In the genomic region with DNA sequence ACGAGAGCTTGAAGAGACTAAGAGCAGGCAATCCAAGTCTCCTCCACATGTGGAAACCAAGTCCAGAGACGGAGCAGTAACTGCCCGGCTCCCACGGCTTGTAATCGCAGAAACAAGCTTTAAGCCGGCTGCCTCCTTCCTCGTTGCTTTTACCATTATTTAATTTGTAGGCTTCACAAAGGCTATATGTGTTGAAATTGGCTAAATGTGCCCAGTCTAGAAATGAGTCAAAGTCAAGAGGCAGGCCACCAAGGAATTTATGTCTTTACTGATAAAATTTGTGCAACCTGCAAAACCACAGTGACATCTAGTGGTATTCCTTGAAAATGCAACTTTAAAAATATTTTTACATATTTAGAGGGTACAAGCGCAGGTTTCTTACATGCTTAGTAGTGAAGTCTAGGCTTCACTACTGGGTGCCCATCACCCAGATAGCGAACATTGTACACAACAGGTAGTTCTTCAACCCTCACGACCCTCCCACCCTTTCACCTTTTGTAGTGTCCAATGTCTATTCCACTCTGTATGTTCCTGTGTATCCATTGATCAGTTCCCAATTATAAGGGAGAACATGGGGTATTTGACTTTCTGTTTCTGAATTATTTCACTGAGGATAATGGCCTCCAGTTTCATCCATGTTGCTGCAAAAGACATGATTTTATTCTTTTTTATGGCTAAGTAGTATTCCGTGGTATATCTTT, we compare ENCODE assay signal across 8 cellular contexts. TPM values are rescaled to one million over a fixed set of nuclear protein-coding genes. Genes with fewer than 3 reads are reported as not detected.
DNase-seq lines count a peak whose midpoint lies in the region; ATAC-seq and TF ChIP-seq lines count a peak whose summit lies in the region.

No MANE protein-coding gene starts in this region.

- H3K27ac ChIP-seq in cardiac muscle cell: no peak overlapping the region

- no peak overlapping the region for H3K27ac Mint-ChIP-seq in Calu3 (ENCODE audit: unreplicated experiment)

- H3K36me3 Mint-ChIP-seq in Calu3 (ENCODE audit: insufficient read depth, unreplicated experiment): no peaks in the 10 kb centered on the region

- CTCF ChIA-PET in Calu3 (lab: Charles Lee): interaction anchor here (0.5 to 1.6 kb wide), 3 partner anchors 26 to 438 kb away, joined by 4 to 13 read pairs (median 5); no protein-coding TSS in a partner anchor

- H3K4me1 Mint-ChIP-seq in Calu3 (ENCODE audit: low read depth, unreplicated experiment): peaks cover 8% of the 10 kb centered on the region

- no peaks in the 10 kb centered on the region for H3K9me3 Mint-ChIP-seq in Calu3 (ENCODE audit: low read depth, unreplicated experiment)

- no peaks in the 10 kb centered on the region for H3K9me3 ChIP-seq in cardiac muscle cell (ENCODE audit: low read depth)

- no peaks in the 10 kb centered on the region for H3K4me1 ChIP-seq in cardiac muscle cell (ENCODE audit: low read depth)

- ATAC-seq in GM19463 (IDR thresholded peaks at IDR 0.05; ENCODE audit: unreplicated experiment): peak; percentile 53
- no peak for ATAC-seq in HG03457 (IDR thresholded peaks at IDR 0.05; ENCODE audit: unreplicated experiment)

- H3K4me3 ChIP-seq in WI38 (ENCODE audit: low read depth, low read length): peak overlapping the region; percentile 5; the same call in 1 of the 2 replicates
- H3K4me3 ChIP-seq in cardiac muscle cell: no peak overlapping the region
- no peak overlapping the region for H3K4me3 ChIP-seq in retinal pigment epithelial cell (ENCODE audit: low read length)

- intact Hi-C loops in Calu3 (cut with micrococcal nuclease; ENCODE audit: unreplicated experiment): loop anchor here (1.0 to 10.0 kb wide), 5 partner anchors 438 to 1370 kb away; no protein-coding TSS in a partner anchor

- TF ChIP-seq CTCF in Calu3 (IDR thresholded peaks at IDR 0.05; ENCODE audit: unreplicated experiment) (peak; percentile 67), WI38 (IDR thresholded peaks at IDR 0.05; ENCODE audit: low read depth, low read length) (peak; percentile 31; the same call in 1 of the 2 replicates), cardiac muscle cell (IDR thresholded peaks at IDR 0.05; ENCODE audit: low read depth, low read length) (peak; percentile 65), retinal pigment epithelial cell (conservative IDR thresholded peaks at IDR 0.05; ENCODE audit: low read depth, low read length) (peak; percentile 67)

- peak; percentile 16 for DNase-seq in Calu3
- DNase-seq in NCI-H1092 treated with DMSO at 0.1 percent for 48 hours (lab: John Stamatoyannopoulos, UW): peak; percentile 30
- peak; percentile 54 to 93 for DNase-seq in cardiac muscle cell (ENCODE audit: low read depth in 1 of 2, low spot score in 1 of 2)
- peak; percentile 46 for DNase-seq in retinal pigment epithelial cell (ENCODE audit: low read depth)
- DNase-seq in stimulated activated CD8-positive, alpha-beta memory T cell treated with anti-CD3 and anti-CD28 coated beads, Interleukin-4, amount 100 ng/mL, for 48 hours: no peak

- H3K27me3 ChIP-seq in cardiac muscle cell: no peaks in the 10 kb centered on the region

- peaks cover 63% of the 10 kb centered on the region for H3K27me3 Mint-ChIP-seq in Calu3 (ENCODE audit: unreplicated experiment)

- BruUV-seq in Calu3 (replicated peaks; lab: Mats Ljungman, UMichigan): no TSS peak

- no peak overlapping the region for H3K4me3 Mint-ChIP-seq in Calu3 (ENCODE audit: low read depth, unreplicated experiment)

- H3K36me3 ChIP-seq in cardiac muscle cell: no peaks in the 10 kb centered on the region

RNA-seq across cellular contexts. Expression of a gene that starts 33.5 kb away (rescaled TPM):
- total RNA-seq in Calu3 (2022): not detected in 2 replicates
- 0.06 and 0.46 TPM in 2 replicates for total RNA-seq in cardiac muscle cell
- 0.46 TPM in 1 of 2 replicates, not detected in the other for polyA plus RNA-seq in cardiac muscle cell
